Comparison of ENCODE assay signal across 10 cellular contexts in the genomic region with DNA sequence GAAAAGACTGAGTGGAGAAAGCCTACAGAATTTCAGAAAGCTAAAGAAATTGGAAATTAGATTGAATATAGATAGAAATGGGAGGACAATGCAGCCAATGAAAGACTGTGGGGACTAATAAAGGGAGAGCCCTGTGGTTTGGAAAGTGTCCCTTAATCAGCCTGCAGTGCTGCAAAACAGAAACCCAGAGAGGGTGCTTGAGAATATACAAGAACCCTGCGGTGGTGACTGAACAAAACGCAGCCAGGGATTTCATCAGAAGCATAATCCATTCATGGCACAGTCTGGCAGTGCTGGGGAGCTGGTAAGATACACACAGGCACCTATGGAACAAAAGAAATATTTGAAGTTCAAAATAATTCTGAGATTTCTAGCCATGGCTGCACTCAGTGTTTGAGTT. TPM values are rescaled to one million over a fixed set of nuclear protein-coding genes. Genes with fewer than 3 reads are reported as not detected.
DNase-seq lines count a peak whose midpoint lies in the region; ATAC-seq and TF ChIP-seq lines count a peak whose summit lies in the region.
"Had no signal": no experiment of that assay in that cellular context is flagged by ENCODE, and none has a peak within 500 bp of the region (broad histone marks: within the 10 kb centered on the region; RNA-seq: fewer than 3 reads in every experiment).

No MANE protein-coding gene starts in this region.

- no peak overlapping the region for H3K9ac ChIP-seq in smooth muscle cell (ENCODE audit: low read depth)

- peaks cover 3% of the 10 kb centered on the region for H3K79me2 ChIP-seq in smooth muscle cell (ENCODE audit: low read depth)

- ATAC-seq in activated CD4-positive, alpha-beta T cell treated with anti-CD3 and anti-CD28 coated beads for 36 hours, result peak; percentile 51
- ATAC-seq in GM18502 (IDR thresholded peaks at IDR 0.05; ENCODE audit: poor library complexity, unreplicated experiment) (no peak), GM18517 (IDR thresholded peaks at IDR 0.05; ENCODE audit: unreplicated experiment) (no peak)

- H3K4me3 ChIP-seq in choroid plexus epithelial cell (ENCODE audit: low read depth, low read length), result no peak overlapping the region
- H3K4me3 ChIP-seq in smooth muscle cell, result no peak overlapping the region

- H3K4me1 ChIP-seq in smooth muscle cell (ENCODE audit: low read depth), result peaks cover 30% of the 10 kb centered on the region

- H3K27ac ChIP-seq in smooth muscle cell (ENCODE audit: low read depth), result peak overlapping the region; percentile 71

- H2AFZ ChIP-seq in smooth muscle cell (ENCODE audit: low read depth), result peak overlapping the region; percentile 15

- no peaks in the 10 kb centered on the region for H3K27me3 ChIP-seq in smooth muscle cell (ENCODE audit: low read depth)

- peak overlapping the region; percentile 83 for H3K27ac Mint-ChIP-seq in activated CD4-positive, alpha-beta T cell treated with anti-CD3 and anti-CD28 coated beads for 36 hours

- peak; percentile 58 for DNase-seq in activated CD4-positive, alpha-beta T cell treated with anti-CD3 and anti-CD28 coated beads for 36 hours
- no peak for DNase-seq in activated CD4-positive, alpha-beta T cell treated with anti-CD3 and anti-CD28 coated beads, Interleukin-2, amount 50 U/mL, for 4 hours
- DNase-seq in NCI-H524 (lab: John Stamatoyannopoulos, UW), result peak; percentile 21 to 84
- peak; percentile 70 for DNase-seq in choroid plexus epithelial cell (ENCODE audit: low read depth)
- no peak for DNase-seq in smooth muscle cell (lab: John Stamatoyannopoulos, UW; ENCODE audit: unreplicated experiment)
- DNase-seq in dermis blood vessel endothelial cell, result no peak
- DNase-seq: Karpas-422 had no signal

- no peaks in the 10 kb centered on the region for H3K36me3 ChIP-seq in smooth muscle cell (ENCODE audit: low read depth)

- no peaks in the 10 kb centered on the region for H3K27me3 Mint-ChIP-seq in activated CD4-positive, alpha-beta T cell treated with anti-CD3 and anti-CD28 coated beads for 36 hours

- peaks cover 6% of the 10 kb centered on the region for H3K36me3 Mint-ChIP-seq in activated CD4-positive, alpha-beta T cell treated with anti-CD3 and anti-CD28 coated beads for 36 hours (ENCODE audit: low read depth)

- H3K4me1 Mint-ChIP-seq in activated CD4-positive, alpha-beta T cell treated with anti-CD3 and anti-CD28 coated beads for 36 hours, result peaks cover 68% of the 10 kb centered on the region

- CTCF ChIA-PET in activated CD4-positive, alpha-beta T cell treated with anti-CD3 and anti-CD28 coated beads for 36 hours (lab: Charles Lee), result no interaction called here

- H3K9me3 Mint-ChIP-seq in activated CD4-positive, alpha-beta T cell treated with anti-CD3 and anti-CD28 coated beads for 36 hours (ENCODE audit: low read depth), result no peaks in the 10 kb centered on the region

- TF ChIP-seq CTCF in choroid plexus epithelial cell (conservative IDR thresholded peaks at IDR 0.05; ENCODE audit: low read depth, low read length) (no peak), smooth muscle cell (IDR thresholded peaks at IDR 0.05; ENCODE audit: borderline replicate concordance, insufficient read depth, poor library complexity, severe bottlenecking) (no peak)

- H3K4me2 ChIP-seq in smooth muscle cell, result peak overlapping the region; percentile 50

- intact Hi-C loops in activated CD4-positive, alpha-beta T cell treated with anti-CD3 and anti-CD28 coated beads for 36 hours (cut with DNase I, micrococcal nuclease), result no loop called here

- H3K4me3 Mint-ChIP-seq in activated CD4-positive, alpha-beta T cell treated with anti-CD3 and anti-CD28 coated beads for 36 hours, result peak overlapping the region; percentile 24

- peaks cover 15% of the 10 kb centered on the region for H3F3A ChIP-seq in smooth muscle cell (ENCODE audit: low read depth)

- H4K20me1 ChIP-seq in smooth muscle cell (ENCODE audit: low read depth), result no peaks in the 10 kb centered on the region

- POLR2A ChIA-PET in activated CD4-positive, alpha-beta T cell treated with anti-CD3 and anti-CD28 coated beads for 36 hours (lab: Charles Lee), result no interaction called here

- no peaks in the 10 kb centered on the region for H3K9me3 ChIP-seq in smooth muscle cell (replicated peaks; ENCODE audit: low read depth)

- WGBS in smooth muscle cell (ENCODE audit: low lambda C conversion rate), result 8% methylated on average over 2 of the region's 2 CpGs

RNA-seq across cellular contexts. Expression of gene CEP41, which starts 19.1 kb away (rescaled TPM):
- total RNA-seq in activated CD4-positive, alpha-beta T cell treated with anti-CD3 and anti-CD28 coated beads for 36 hours, result 10 to 100 TPM; 19.7 to 21.2 TPM
- total RNA-seq in smooth muscle cell, result 18.3 and 23.0 TPM in 2 replicates
- polyA plus RNA-seq in smooth muscle cell, result 27.1 and 35.1 TPM in 2 replicates
- 11.4 and 12.4 TPM in 2 replicates for total RNA-seq in dermis blood vessel endothelial cell

RNA-seq across cellular contexts. Expression of gene CPA1, which starts 41.4 kb away (rescaled TPM):
- total RNA-seq in activated CD4-positive, alpha-beta T cell treated with anti-CD3 and anti-CD28 coated beads for 36 hours, result not detected
- 0.90 TPM in 2 replicates for total RNA-seq in smooth muscle cell
- 1.7 and 3.8 TPM in 2 replicates for polyA plus RNA-seq in smooth muscle cell
- not detected in 2 replicates for total RNA-seq in dermis blood vessel endothelial cell
- polyA plus RNA-seq: keratinocyte had no signal

Comparison
In these comparisons a context has a peak if more than half of its experiments do, and no peak if none do; other contexts are left out.
1. DNase-seq: peak in activated CD4-positive, alpha-beta T cell treated with anti-CD3 and anti-CD28 coated beads for 36 hours (single experiment), NCI-H524 (2 of 2) and choroid plexus epithelial cell (single experiment); none in activated CD4-positive, alpha-beta T cell treated with anti-CD3 and anti-CD28 coated beads, Interleukin-2, amount 50 U/mL, for 4 hours (0 of 2), smooth muscle cell (single experiment) and dermis blood vessel endothelial cell (single experiment).